18 cellular contexts compared by ENCODE assay signal in genomic region chr6:32989375-32989774, GRCh38. TPM values are rescaled to one million over a fixed set of nuclear protein-coding genes. Genes with fewer than 3 reads are reported as not detected.
"Had no signal": no experiment of that assay in that cellular context is flagged by ENCODE, and none has a peak within 500 bp of the region (broad histone marks: within the 10 kb centered on the region; RNA-seq: fewer than 3 reads in every experiment).

No MANE protein-coding gene starts in this region.

- H3K27me3 ChIP-seq: left lung had no signal

- FAIRE-seq: kidney, small intestine had no signal

- DNase-seq: activated CD4-positive, alpha-beta memory T cell treated with anti-CD3 and anti-CD28 coated beads, Interleukin-2, amount 10 ng/mL, durations not matched to agents 7 days and 5 days; activated CD4-positive, CD25-positive, alpha-beta regulatory T cell treated with anti-CD3 and anti-CD28 coated beads, Interleukin-2, amount 50 U/mL, for 72 hours; activated CD8-positive, alpha-beta memory T cell treated with anti-CD3 and anti-CD28 coated beads, Interleukin-2, amount 50 U/mL, for 4 hours; activated gamma-delta T cell treated with Interleukin-2 at 50 U/mL for 16 hours; effector memory CD4-positive, alpha-beta T cell; foreskin fibroblast; glutamatergic neuron; hypothalamus; kidney; left lung; mammary epithelial cell; right cardiac atrium; small intestine; stimulated activated CD4-positive, alpha-beta T cell treated with anti-CD3 and anti-CD28 coated beads, Interleukin-4, amount 100 ng/mL, for 24 hours; stimulated activated naive CD4-positive, alpha-beta T cell treated with Interleukin-2 at 50 U/mL for 16 hours; trophoblast cell had no signal

- H3K36me3 ChIP-seq: left lung, prostate gland, suprapubic skin had no signal

- ATAC-seq: left lung, right cardiac atrium had no signal

- H3K4me3 ChIP-seq: left lung, prostate gland, suprapubic skin had no signal

- H3K9me3 ChIP-seq: left lung, prostate gland, suprapubic skin had no signal

- H3K27ac ChIP-seq: left lung, prostate gland, suprapubic skin had no signal

RNA-seq across cellular contexts. Expression of gene HLA-DMB, which starts 48.5 kb away (rescaled TPM):
- total RNA-seq: mammary epithelial cell had no signal
